ENCODE assay signal across 28 cellular contexts in the genomic region with DNA sequence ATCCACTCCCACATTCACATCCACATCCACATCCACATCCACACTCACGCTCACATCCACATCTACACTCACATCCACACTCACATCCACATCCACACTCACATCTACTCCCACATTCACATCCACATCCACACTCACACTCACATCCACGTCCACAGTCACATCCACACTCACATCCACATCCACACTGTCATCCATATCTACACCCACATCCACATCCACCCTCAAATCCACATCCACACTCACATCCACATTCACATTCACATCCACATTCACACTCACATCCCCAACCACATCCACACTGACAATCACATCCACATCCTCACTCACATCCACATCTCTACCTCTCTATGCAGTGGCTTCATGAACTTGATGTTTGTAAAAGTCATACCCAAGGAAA.
"Had no signal": no experiment of that assay in that cellular context is flagged by ENCODE, and none has a peak within 500 bp of the region (broad histone marks: within the 10 kb centered on the region; RNA-seq: fewer than 3 reads in every experiment).

No MANE protein-coding gene starts in this region.

- H3K4me1 ChIP-seq: parathyroid adenoma, psoas muscle, spleen, stomach, thyroid gland, tibial nerve, upper lobe of left lung, vagina had no signal

- H2AFZ ChIP-seq: parathyroid adenoma had no signal

- H3K9me3 Mint-ChIP-seq: natural killer cell treated with Interleukin-12 subunit alpha and Interleukin-12 subunit beta and Interleukin-15 and Interleukin-18, amount 100 ng/mL, for 72 hours; nephron progenitor cell; neural crest cell; stimulated activated naive B cell treated with anti-CD40 and anti-IgM and Interleukin-4, amounts not matched to agents 10 μg/mL and 1 μg/mL and 100 μg/mL, for 72 hours; stimulated activated naive CD8-positive, alpha-beta T cell treated with anti-CD3 and anti-CD28 coated beads, Interleukin-15, Interleukin-2, amounts not matched to agents 100 ng/mL and 50 ng/mL, for 24 hours had no signal

- H3K4me2 ChIP-seq: smooth muscle cell had no signal

- H3K36me3 ChIP-seq: ovary, spleen, stomach, thoracic aorta, thyroid gland, tibial nerve, upper lobe of left lung, vagina had no signal

- H3K27me3 ChIP-seq: ovary, thyroid gland, tibial nerve, upper lobe of left lung, vagina had no signal

- H3K36me3 Mint-ChIP-seq: naive thymus-derived CD4-positive, alpha-beta T cell; natural killer cell treated with Interleukin-12 subunit alpha and Interleukin-12 subunit beta and Interleukin-15 and Interleukin-18, amount 100 ng/mL, for 72 hours; stimulated activated effector memory CD8-positive, alpha-beta T cell treated with anti-CD3 and anti-CD28 coated beads, Interleukin-12 subunit alpha, Interleukin-12 subunit beta, amount 100 ng/mL, for 72 hours; stimulated activated naive B cell treated with anti-CD40 and anti-IgM and Interleukin-4, amounts not matched to agents 10 μg/mL and 1 μg/mL and 100 μg/mL, for 72 hours had no signal

- H3K79me2 ChIP-seq: parathyroid adenoma had no signal

- DNase-seq: naive thymus-derived CD4-positive, alpha-beta T cell; nephron progenitor cell; occipital lobe; ovary; posterior cingulate gyrus; psoas muscle; right cardiac atrium; spleen; stimulated activated CD4-positive, alpha-beta T cell treated with anti-CD3 and anti-CD28 coated beads, Interleukin-12 subunit alpha, Interleukin-12 subunit beta, amount 100 ng/mL, for 4 hours; stimulated activated CD4-positive, alpha-beta T cell treated with anti-CD3 and anti-CD28 coated beads, Interleukin-4, amount 100 ng/mL, for 1 hour; stimulated activated CD4-positive, alpha-beta T cell treated with anti-CD3 and anti-CD28 coated beads, Interleukin-4, amount 100 ng/mL, for 4 hours; stimulated activated naive B cell treated with anti-CD40 and anti-IgM and Interleukin-4, amounts not matched to agents 10 μg/mL and 1 μg/mL and 100 μg/mL, for 72 hours; stimulated activated naive CD4-positive, alpha-beta T cell treated with Interleukin-2 at 50 U/mL for 16 hours; stomach; thyroid gland; upper lobe of left lung had no signal

- H3K27ac Mint-ChIP-seq: naive thymus-derived CD4-positive, alpha-beta T cell; natural killer cell treated with Interleukin-12 subunit alpha and Interleukin-12 subunit beta and Interleukin-15 and Interleukin-18, amount 100 ng/mL, for 72 hours; nephron progenitor cell; progenitor cell of endocrine pancreas; stimulated activated effector memory CD8-positive, alpha-beta T cell treated with anti-CD3 and anti-CD28 coated beads, Interleukin-12 subunit alpha, Interleukin-12 subunit beta, amount 100 ng/mL, for 72 hours; stimulated activated naive B cell treated with anti-CD40 and anti-IgM and Interleukin-4, amounts not matched to agents 10 μg/mL and 1 μg/mL and 100 μg/mL, for 72 hours; stimulated activated naive CD8-positive, alpha-beta T cell treated with anti-CD3 and anti-CD28 coated beads, Interleukin-15, Interleukin-2, amounts not matched to agents 100 ng/mL and 50 ng/mL, for 24 hours had no signal

- H3K27ac ChIP-seq: ovary, parathyroid adenoma, psoas muscle, skin epidermis, spleen, stomach, thoracic aorta, thyroid gland, tibial nerve, upper lobe of left lung, vagina had no signal

- H3K4me3 Mint-ChIP-seq: naive thymus-derived CD4-positive, alpha-beta T cell; natural killer cell treated with Interleukin-12 subunit alpha and Interleukin-12 subunit beta and Interleukin-15 and Interleukin-18, amount 100 ng/mL, for 72 hours; nephron progenitor cell; neural crest cell; stimulated activated effector memory CD8-positive, alpha-beta T cell treated with anti-CD3 and anti-CD28 coated beads, Interleukin-12 subunit alpha, Interleukin-12 subunit beta, amount 100 ng/mL, for 72 hours; stimulated activated naive B cell treated with anti-CD40 and anti-IgM and Interleukin-4, amounts not matched to agents 10 μg/mL and 1 μg/mL and 100 μg/mL, for 72 hours; stimulated activated naive CD8-positive, alpha-beta T cell treated with anti-CD3 and anti-CD28 coated beads, Interleukin-15, Interleukin-2, amounts not matched to agents 100 ng/mL and 50 ng/mL, for 24 hours had no signal

- ATAC-seq: naive thymus-derived CD4-positive, alpha-beta T cell; natural killer cell treated with Interleukin-12 subunit alpha and Interleukin-12 subunit beta and Interleukin-15 and Interleukin-18, amount 100 ng/mL, for 72 hours; psoas muscle; right cardiac atrium; sciatic nerve; stimulated activated effector memory CD8-positive, alpha-beta T cell treated with anti-CD3 and anti-CD28 coated beads, Interleukin-12 subunit alpha, Interleukin-12 subunit beta, amount 100 ng/mL, for 72 hours; stimulated activated naive B cell treated with anti-CD40 and anti-IgM and Interleukin-4, amounts not matched to agents 10 μg/mL and 1 μg/mL and 100 μg/mL, for 72 hours had no signal

- H3K9me3 ChIP-seq: ovary, psoas muscle, thoracic aorta, thyroid gland, tibial nerve, upper lobe of left lung, vagina had no signal

- H3K4me3 ChIP-seq: ovary, psoas muscle, skin epidermis, smooth muscle cell, spleen, stomach, thoracic aorta, thyroid gland, tibial nerve, upper lobe of left lung, vagina had no signal

- H3K4me1 Mint-ChIP-seq: naive thymus-derived CD4-positive, alpha-beta T cell; stimulated activated effector memory CD8-positive, alpha-beta T cell treated with anti-CD3 and anti-CD28 coated beads, Interleukin-12 subunit alpha, Interleukin-12 subunit beta, amount 100 ng/mL, for 72 hours; stimulated activated naive B cell treated with anti-CD40 and anti-IgM and Interleukin-4, amounts not matched to agents 10 μg/mL and 1 μg/mL and 100 μg/mL, for 72 hours had no signal

- H3K9ac ChIP-seq: parathyroid adenoma had no signal
